ENCODE assay signal across 8 cellular contexts in genomic region chr10:110005716-110006115, GRCh38. TPM values are rescaled to one million over a fixed set of nuclear protein-coding genes. Genes with fewer than 3 reads are reported as not detected.
A peak's percentile ranks its signal among the peaks of the same experiment; 100 is the strongest.
DNase-seq lines count a peak whose midpoint lies in the region; ATAC-seq, FAIRE-seq and TF ChIP-seq lines count a peak whose summit lies in the region.

No MANE protein-coding gene starts in this region.

- TF ChIP-seq POLR2A in A549 (IDR thresholded peaks at IDR 0.05; ENCODE audit: low read length) = no peak
- TF ChIP-seq POLR2A in breast epithelium (IDR thresholded peaks at IDR 0.05) = no peak
- TF ChIP-seq POLR2A in transverse colon (IDR thresholded peaks at IDR 0.05) = peak; percentile 51

- H3K27me3 ChIP-seq in breast epithelium (no peaks in the 10 kb centered on the region), liver (ENCODE audit: control insufficient read depth in 4 of 4, insufficient read depth in 4 of 4, low read length in 3 of 4) (no peaks in the 10 kb centered on the region), transverse colon (no peaks in the 10 kb centered on the region)

- no peak for FAIRE-seq in A549 (lab: Jason Lieb, UNC)

- CTCF ChIA-PET in A549 (lab: Yijun Ruan, JAX) = interaction anchor here (0.6 to 1.2 kb wide), 2 partner anchors 108 to 122 kb away, joined by 3 read pairs; no protein-coding TSS in a partner anchor

- no peaks in the 10 kb centered on the region for H3K36me3 ChIP-seq in breast epithelium
- H3K36me3 ChIP-seq in liver (ENCODE audit: control insufficient read depth in 4 of 4, insufficient read depth in 3 of 4, low read depth in 1 of 4, low read length in 3 of 4) = no peaks in the 10 kb centered on the region
- no peaks in the 10 kb centered on the region for H3K36me3 ChIP-seq in transverse colon

- WGBS in A549 (ENCODE audit: missing lambda C conversion rate) = 6% methylated on average over 8 of the region's 8 CpGs
- 20% methylated on average over 8 of the region's 8 CpGs for WGBS in liver
- 14 to 30% methylated on average over 7 to 8 of the region's 8 CpGs for WGBS in transverse colon (ENCODE audit: low coverage in 1 of 2), 2 donors

- peak overlapping the region; percentile 88 for H3K4me2 ChIP-seq in A549

- H3K9me3 Mint-ChIP-seq in stimulated activated naive CD8-positive, alpha-beta T cell treated with anti-CD3 and anti-CD28 coated beads, Interleukin-15, amount 100 ng/mL, for 72 hours = no peaks in the 10 kb centered on the region

- H3K27ac Mint-ChIP-seq in stimulated activated naive CD8-positive, alpha-beta T cell treated with anti-CD3 and anti-CD28 coated beads, Interleukin-15, amount 100 ng/mL, for 72 hours = no peak overlapping the region

- ATAC-seq in A549 (no peak), HG03039 (IDR thresholded peaks at IDR 0.05; ENCODE audit: unreplicated experiment) (no peak)
- no peak for ATAC-seq in stimulated activated naive CD8-positive, alpha-beta T cell treated with anti-CD3 and anti-CD28 coated beads, Interleukin-15, amount 100 ng/mL, for 72 hours

- no peaks in the 10 kb centered on the region for H3K27me3 Mint-ChIP-seq in stimulated activated naive CD8-positive, alpha-beta T cell treated with anti-CD3 and anti-CD28 coated beads, Interleukin-15, amount 100 ng/mL, for 72 hours

- DNase-seq in A549 (ENCODE audit: low read depth in 1 of 2, low spot score in 1 of 2) (peak in 1 of 2 experiments; percentile 38), HT-29 (ENCODE audit: low spot score) (peak; percentile 56), breast epithelium (ENCODE audit: low spot score in 2 of 2) (no peak), transverse colon (peak; percentile 46), GM10266 (ENCODE audit: extremely low spot score) (no peak)
- no peak for DNase-seq in stimulated activated naive CD8-positive, alpha-beta T cell treated with anti-CD3 and anti-CD28 coated beads, Interleukin-15, amount 100 ng/mL, for 72 hours

- TF ChIP-seq EP300 in A549 (IDR thresholded peaks at IDR 0.05) (no peak), transverse colon (IDR thresholded peaks at IDR 0.05; ENCODE audit: low read depth) (no peak)

- TF ChIP-seq CTCF in A549 (IDR thresholded peaks at IDR 0.05) (no peak), breast epithelium (IDR thresholded peaks at IDR 0.05) (no peak), liver (IDR thresholded peaks at IDR 0.05; ENCODE audit: low read depth, low read length, missing input control) (no peak), transverse colon (IDR thresholded peaks at IDR 0.05) (no peak), GM10266 (IDR thresholded peaks at IDR 0.05; ENCODE audit: control insufficient read depth, insufficient read depth, low read depth, missing control alignments) (no peak)

- H3K4me1 Mint-ChIP-seq in stimulated activated naive CD8-positive, alpha-beta T cell treated with anti-CD3 and anti-CD28 coated beads, Interleukin-15, amount 100 ng/mL, for 72 hours = peaks cover 28% of the 10 kb centered on the region

- in situ Hi-C loops in transverse colon (cut with MboI; ENCODE audit: low pct_ligation_motif_present in 1 of 4, low pct_unique_long_range_greater_than_20kb in 1 of 4, low sequenced_read_pairs in 3 of 4) = no loop called here

- H3K27ac ChIP-seq in A549 (no peak overlapping the region), breast epithelium (peak overlapping the region; percentile 27 to 93), liver (ENCODE audit: low read depth in 1 of 2, low read length in 2 of 2) (no peak overlapping the region), transverse colon (peak overlapping the region; percentile 91 to 97 (median 92))

- H3K4me1 ChIP-seq in A549 (peaks cover 24% of the 10 kb centered on the region), breast epithelium (peaks cover 0 to 16% of the 10 kb centered on the region in 2 donors), liver (ENCODE audit: control insufficient read depth in 4 of 4, insufficient read depth in 4 of 4, low read length in 3 of 4) (peaks cover 2 to 33% (median 27%) of the 10 kb centered on the region in 4 donors), transverse colon (peaks cover 8 to 62% (median 39%) of the 10 kb centered on the region in 4 donors)

- no peak for TF ChIP-seq RAD21 in A549 (conservative IDR thresholded peaks at IDR 0.05 in 1 of 2, IDR thresholded peaks at IDR 0.05 in 1 of 2)
- TF ChIP-seq RAD21 in liver (IDR thresholded peaks at IDR 0.05) = peak; percentile 19 to 38

- H3K9ac ChIP-seq in liver (ENCODE audit: low read depth in 1 of 2, low read length in 2 of 2) = peak overlapping the region in 1 of 2 donors; percentile 32

- H3K4me3 ChIP-seq in A549 (0 out of 3 replicates have a peak overlapping the region, but pooled peaks have one; percentile 7), breast epithelium (peak overlapping the region; percentile 85 to 99 (median 97)), liver (ENCODE audit: low read depth in 1 of 3, low read length in 3 of 3) (peak overlapping the region in 1 of 3 donors; percentile 37), transverse colon (peak overlapping the region; percentile 13 to 89 (median 87))

- H3K4me3 Mint-ChIP-seq in stimulated activated naive CD8-positive, alpha-beta T cell treated with anti-CD3 and anti-CD28 coated beads, Interleukin-15, amount 100 ng/mL, for 72 hours = no peak overlapping the region

- no peaks in the 10 kb centered on the region for H3K9me3 ChIP-seq in A549
- no peaks in the 10 kb centered on the region for H3K9me3 ChIP-seq in breast epithelium
- no peaks in the 10 kb centered on the region for H3K9me3 ChIP-seq in liver (ENCODE audit: control insufficient read depth in 4 of 4, low read length in 3 of 4)
- no peaks in the 10 kb centered on the region for H3K9me3 ChIP-seq in transverse colon

- POLR2A ChIA-PET in A549 (lab: Yijun Ruan, JAX) = no interaction called here

- intact Hi-C loops in breast epithelium (cut with DNase I; ENCODE audit: low total_unique reads) (no loop called here), transverse colon (cut with DNase I; ENCODE audit: low total_unique reads) (loop anchor here (5.0 kb wide), 1 partner anchor 83 kb away; the partner anchor contains the start of gene XPNPEP1)

TF ChIP-seq in A549, 52 proteins besides CTCF, POLR2A, EP300 and RAD21:
- TF ChIP-seq JUNB (IDR thresholded peaks at IDR 0.05) (no peak), ESRRA (IDR thresholded peaks at IDR 0.05; ENCODE audit: borderline replicate concordance, low read length) (no peak), RARB (CRISPR knock-in tag; IDR thresholded peaks at IDR 0.05) (no peak), CEBPB (IDR thresholded peaks at IDR 0.05) (0 out of 4 replicates have a peak, but pooled peaks of 1 of the 2 experiments have one; percentile 19)

TF ChIP-seq in liver, 16 proteins besides CTCF, POLR2A, EP300 and RAD21:
- no peak for TF ChIP-seq FOXA1 (IDR thresholded peaks at IDR 0.05)
- TF ChIP-seq HNF4A (conservative IDR thresholded peaks at IDR 0.05) = peak in 1 of 2 donors; percentile 22
- peak; percentile 66 for TF ChIP-seq NR2F2 (IDR thresholded peaks at IDR 0.05)
- TF ChIP-seq JUND (IDR thresholded peaks at IDR 0.05) = no peak

RNA-seq across cellular contexts. Expression of gene ADD3, which starts 2.1 kb away (rescaled TPM):
- polyA plus RNA-seq in A549 (2011; rRNA removed) (48.2 and 49.1 TPM in 2 replicates), A549 (2017; fragmentation: RNase III; extraction: RNeasy Plus Mini Kit Qiagen cat#74134 plus additional on column Dnase treatment) (7.8 to 11.6 TPM (median 9.8 TPM) in 3 replicates), liver (10 to 100 TPM; 15.4 to 21.1 TPM)
- polyA plus RNA-seq in A549 (2012; cell fraction: cytosol; rRNA removed) = 7.3 and 14.4 TPM in 2 replicates
- 5.3 and 6.2 TPM in 2 replicates for polyA plus RNA-seq in A549 (2012; cell fraction: nucleus; rRNA removed)
- polyA minus RNA-seq in A549 (2011; rRNA and poly(A)+ RNA removed) = 36.2 and 37.6 TPM in 2 replicates
- total RNA-seq in HT-29 (2014; rRNA removed; shearing (Covaris generic)) = 63.0 and 73.6 TPM in 2 replicates
- total RNA-seq in breast epithelium (100 to 1,000 TPM; 208 to 458 (median 347) TPM), liver (10 to 100 TPM; 24.5 to 55.9 TPM), transverse colon (100 to 1,000 TPM; 175 to 342 (median 258) TPM)

Comparison
In these comparisons a context has a peak if more than half of its experiments do, and no peak if none do; other contexts are left out.
1. DNase-seq: peak in HT-29 (single experiment) and transverse colon (single experiment); none in breast epithelium (0 of 2), stimulated activated naive CD8-positive, alpha-beta T cell treated with anti-CD3 and anti-CD28 coated beads, Interleukin-15, amount 100 ng/mL, for 72 hours (0 of 2) and GM10266 (single experiment).
2. H3K27ac ChIP-seq: peak in breast epithelium (2 of 2) and transverse colon (4 of 4); none in A549 (0 of 2) and liver (0 of 2).